11 cellular contexts compared by ENCODE assay signal in the genomic region with DNA sequence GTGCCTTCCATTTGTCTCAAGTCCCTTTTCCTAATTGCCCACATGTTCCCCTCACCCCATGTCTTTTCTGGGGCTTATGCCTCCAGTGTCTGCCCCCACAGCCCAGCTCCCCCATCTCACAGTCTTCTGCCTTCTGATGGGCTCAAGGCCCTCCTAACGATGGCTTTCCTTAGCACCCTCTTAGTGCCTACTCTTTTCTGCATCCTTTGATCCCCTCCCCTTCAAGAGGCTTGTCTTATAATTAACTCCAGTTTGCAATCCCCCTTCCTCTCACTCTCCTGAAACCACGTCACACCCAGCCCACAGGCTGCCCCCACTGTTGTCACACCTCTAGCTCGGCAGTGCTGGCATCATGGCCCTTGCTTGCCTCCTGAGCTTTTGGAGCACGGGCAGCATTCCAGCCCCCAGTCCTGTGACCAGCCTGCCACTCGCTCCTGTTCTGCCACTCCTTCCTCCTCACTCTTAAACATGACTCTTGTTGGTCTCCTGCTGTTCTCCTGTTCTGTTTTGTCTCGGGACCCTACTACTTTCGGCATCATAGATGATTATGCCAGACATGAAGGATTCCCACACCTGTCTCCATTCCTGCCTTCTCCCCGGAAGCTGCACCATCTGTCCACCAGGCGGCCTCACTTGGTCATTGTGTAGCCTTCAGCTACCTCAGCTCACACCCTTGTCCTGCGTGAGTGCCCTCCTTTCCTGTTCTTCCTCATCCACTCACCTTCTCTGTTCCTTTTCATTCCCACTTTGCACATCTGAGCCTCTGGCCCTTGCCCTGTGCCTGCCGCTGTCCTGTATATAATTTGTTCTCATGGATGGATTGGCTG. TPM values are rescaled to one million over a fixed set of nuclear protein-coding genes. Genes with fewer than 3 reads are reported as not detected.
A peak's percentile ranks its signal among the peaks of the same experiment; 100 is the strongest.
DNase-seq lines count a peak whose midpoint lies in the region; ATAC-seq and TF ChIP-seq lines count a peak whose summit lies in the region.
"Had no signal": no experiment of that assay in that cellular context is flagged by ENCODE, and none has a peak within 500 bp of the region (broad histone marks: within the 10 kb centered on the region; RNA-seq: fewer than 3 reads in every experiment).

No MANE protein-coding gene starts in this region.

- peak overlapping the region; percentile 52 for H3K27ac Mint-ChIP-seq in activated naive CD8-positive, alpha-beta T cell
- H3K27ac Mint-ChIP-seq in activated naive CD8-positive, alpha-beta T cell treated with anti-CD3 and anti-CD28 coated beads for 36 hours = no peak overlapping the region
- peak overlapping the region; percentile 25 for H3K27ac Mint-ChIP-seq in activated T-helper 1 cell treated with anti-CD3 and anti-CD28 coated beads, Interleukin-12 subunit alpha, Interleukin-12 subunit beta, Interleukin-2, Interleukin-4 antibody, amounts not matched to agents 30 ng/mL and 10 ng/mL and 1 ng/mL, durations not matched to agents 14 hours and 24 hours and 36 hours
- H3K27ac Mint-ChIP-seq in type B pancreatic cell = no peak overlapping the region

- intact Hi-C loops in activated T-helper 1 cell treated with anti-CD3 and anti-CD28 coated beads, Interleukin-12 subunit alpha, Interleukin-12 subunit beta, Interleukin-2, Interleukin-4 antibody, amounts not matched to agents 30 ng/mL and 10 ng/mL and 1 ng/mL, durations not matched to agents 14 hours and 24 hours and 36 hours (cut with micrococcal nuclease) = no loop called here
- intact Hi-C loops in left ventricle myocardium inferior (cut with micrococcal nuclease) = no loop called here

- peaks cover 49% of the 10 kb centered on the region for H3K36me3 ChIP-seq in left ventricle myocardium inferior

- no peaks in the 10 kb centered on the region for H3K9me3 ChIP-seq in left ventricle myocardium inferior (replicated peaks)

- no peak overlapping the region for H3K4me3 Mint-ChIP-seq in activated naive CD8-positive, alpha-beta T cell
- no peak overlapping the region for H3K4me3 Mint-ChIP-seq in activated naive CD8-positive, alpha-beta T cell treated with anti-CD3 and anti-CD28 coated beads for 36 hours
- H3K4me3 Mint-ChIP-seq in activated T-helper 1 cell treated with anti-CD3 and anti-CD28 coated beads, Interleukin-12 subunit alpha, Interleukin-12 subunit beta, Interleukin-2, Interleukin-4 antibody, amounts not matched to agents 30 ng/mL and 10 ng/mL and 1 ng/mL, durations not matched to agents 14 hours and 24 hours and 36 hours = no peak overlapping the region
- no peak overlapping the region for H3K4me3 Mint-ChIP-seq in type B pancreatic cell
- H3K4me3 Mint-ChIP-seq: activated CD4-positive, alpha-beta T cell treated with anti-CD3 and anti-CD28 coated beads, Interleukin-2, amount 10 ng/mL, durations not matched to agents 7 days and 5 days had no signal

- peaks cover 56% of the 10 kb centered on the region for H3K4me1 Mint-ChIP-seq in activated naive CD8-positive, alpha-beta T cell (ENCODE audit: low read depth)
- H3K4me1 Mint-ChIP-seq in activated naive CD8-positive, alpha-beta T cell treated with anti-CD3 and anti-CD28 coated beads for 36 hours = peaks cover 26% of the 10 kb centered on the region
- peaks cover 38% of the 10 kb centered on the region for H3K4me1 Mint-ChIP-seq in activated T-helper 1 cell treated with anti-CD3 and anti-CD28 coated beads, Interleukin-12 subunit alpha, Interleukin-12 subunit beta, Interleukin-2, Interleukin-4 antibody, amounts not matched to agents 30 ng/mL and 10 ng/mL and 1 ng/mL, durations not matched to agents 14 hours and 24 hours and 36 hours (ENCODE audit: low read depth)
- H3K4me1 Mint-ChIP-seq in type B pancreatic cell (ENCODE audit: unreplicated experiment) = peaks cover 7% of the 10 kb centered on the region

- DNase-seq in activated naive CD8-positive, alpha-beta T cell treated with anti-CD3 and anti-CD28 coated beads for 36 hours = no peak
- DNase-seq in activated T-helper 1 cell treated with anti-CD3 and anti-CD28 coated beads, Interleukin-12 subunit alpha, Interleukin-12 subunit beta, Interleukin-2, Interleukin-4 antibody, amounts not matched to agents 30 ng/mL and 10 ng/mL and 1 ng/mL, durations not matched to agents 14 hours and 24 hours and 36 hours (ENCODE audit: low spot score) = no peak
- DNase-seq in left ventricle myocardium inferior (peak; percentile 75), type B pancreatic cell (ENCODE audit: extremely low spot score, unreplicated experiment) (no peak), NCI-H146 (lab: John Stamatoyannopoulos, UW) (no peak)
- DNase-seq in activated effector memory CD4-positive, alpha-beta T cell treated with anti-CD3 and anti-CD28 coated beads, Interleukin-2, amount 50 U/mL, for 16 hours = no peak
- DNase-seq: activated CD4-positive, alpha-beta T cell treated with anti-CD3 and anti-CD28 coated beads, Interleukin-2, amount 10 ng/mL, durations not matched to agents 7 days and 5 days; NCI-H526 treated with DMSO at 0.1 percent for 48 hours had no signal

- TF ChIP-seq CTCF in left ventricle myocardium inferior (IDR thresholded peaks at IDR 0.05; ENCODE audit: borderline replicate concordance) (peak; percentile 41), type B pancreatic cell (conservative IDR thresholded peaks at IDR 0.05) (peak; percentile 63)

- H3K27me3 Mint-ChIP-seq in activated naive CD8-positive, alpha-beta T cell = no peaks in the 10 kb centered on the region
- no peaks in the 10 kb centered on the region for H3K27me3 Mint-ChIP-seq in activated naive CD8-positive, alpha-beta T cell treated with anti-CD3 and anti-CD28 coated beads for 36 hours
- no peaks in the 10 kb centered on the region for H3K27me3 Mint-ChIP-seq in activated T-helper 1 cell treated with anti-CD3 and anti-CD28 coated beads, Interleukin-12 subunit alpha, Interleukin-12 subunit beta, Interleukin-2, Interleukin-4 antibody, amounts not matched to agents 30 ng/mL and 10 ng/mL and 1 ng/mL, durations not matched to agents 14 hours and 24 hours and 36 hours (ENCODE audit: insufficient read depth)
- H3K27me3 Mint-ChIP-seq in type B pancreatic cell = no peaks in the 10 kb centered on the region
- H3K27me3 Mint-ChIP-seq: activated CD4-positive, alpha-beta T cell treated with anti-CD3 and anti-CD28 coated beads, Interleukin-2, amount 10 ng/mL, durations not matched to agents 7 days and 5 days had no signal

- peak overlapping the region; percentile 65 for H3K27ac ChIP-seq in left ventricle myocardium inferior (replicated peaks)

- peaks cover 21% of the 10 kb centered on the region for H3K36me3 Mint-ChIP-seq in activated naive CD8-positive, alpha-beta T cell
- peaks cover 39% of the 10 kb centered on the region for H3K36me3 Mint-ChIP-seq in activated naive CD8-positive, alpha-beta T cell treated with anti-CD3 and anti-CD28 coated beads for 36 hours
- H3K36me3 Mint-ChIP-seq in activated T-helper 1 cell treated with anti-CD3 and anti-CD28 coated beads, Interleukin-12 subunit alpha, Interleukin-12 subunit beta, Interleukin-2, Interleukin-4 antibody, amounts not matched to agents 30 ng/mL and 10 ng/mL and 1 ng/mL, durations not matched to agents 14 hours and 24 hours and 36 hours (ENCODE audit: low read depth) = peaks cover 35% of the 10 kb centered on the region
- peaks cover 26% of the 10 kb centered on the region for H3K36me3 Mint-ChIP-seq in type B pancreatic cell

- no peak overlapping the region for H3K4me3 ChIP-seq in left ventricle myocardium inferior

- H3K4me1 ChIP-seq in left ventricle myocardium inferior = peaks cover 75% of the 10 kb centered on the region

- no peak for ATAC-seq in GM21528 (IDR thresholded peaks at IDR 0.05; ENCODE audit: low FRiP score, unreplicated experiment)

- H3K9me3 Mint-ChIP-seq in activated naive CD8-positive, alpha-beta T cell (ENCODE audit: low read depth) = no peaks in the 10 kb centered on the region
- H3K9me3 Mint-ChIP-seq in activated naive CD8-positive, alpha-beta T cell treated with anti-CD3 and anti-CD28 coated beads for 36 hours = no peaks in the 10 kb centered on the region
- no peaks in the 10 kb centered on the region for H3K9me3 Mint-ChIP-seq in activated T-helper 1 cell treated with anti-CD3 and anti-CD28 coated beads, Interleukin-12 subunit alpha, Interleukin-12 subunit beta, Interleukin-2, Interleukin-4 antibody, amounts not matched to agents 30 ng/mL and 10 ng/mL and 1 ng/mL, durations not matched to agents 14 hours and 24 hours and 36 hours
- no peaks in the 10 kb centered on the region for H3K9me3 Mint-ChIP-seq in type B pancreatic cell
- H3K9me3 Mint-ChIP-seq: activated CD4-positive, alpha-beta T cell treated with anti-CD3 and anti-CD28 coated beads, Interleukin-2, amount 10 ng/mL, durations not matched to agents 7 days and 5 days had no signal

- no peaks in the 10 kb centered on the region for H3K27me3 ChIP-seq in left ventricle myocardium inferior (ENCODE audit: low read depth)

RNA-seq across cellular contexts. Expression of gene UBE2L3, which starts 26.1 kb away (rescaled TPM):
- total RNA-seq in activated naive CD8-positive, alpha-beta T cell treated with anti-CD3 and anti-CD28 coated beads for 36 hours = 10 to 100 TPM; 70.0 to 72.9 TPM
- total RNA-seq in activated T-helper 1 cell treated with anti-CD3 and anti-CD28 coated beads, Interleukin-12 subunit alpha, Interleukin-12 subunit beta, Interleukin-2, Interleukin-4 antibody, amounts not matched to agents 30 ng/mL and 10 ng/mL and 1 ng/mL, durations not matched to agents 14 hours and 24 hours and 36 hours = 58.3 and 62.4 TPM in 2 replicates
- total RNA-seq in left ventricle myocardium inferior (54.5 TPM), type B pancreatic cell (ENCODE audit: low replicate concordance) (60.8 and 63.1 TPM in 2 replicates)

RNA-seq across cellular contexts. Expression of gene YDJC, which starts 36.2 kb away (rescaled TPM):
- total RNA-seq in activated naive CD8-positive, alpha-beta T cell treated with anti-CD3 and anti-CD28 coated beads for 36 hours = 10 to 100 TPM; 83.0 to 86.4 TPM
- total RNA-seq in activated T-helper 1 cell treated with anti-CD3 and anti-CD28 coated beads, Interleukin-12 subunit alpha, Interleukin-12 subunit beta, Interleukin-2, Interleukin-4 antibody, amounts not matched to agents 30 ng/mL and 10 ng/mL and 1 ng/mL, durations not matched to agents 14 hours and 24 hours and 36 hours = 51.7 and 51.8 TPM in 2 replicates
- total RNA-seq in left ventricle myocardium inferior = 4.5 TPM
- total RNA-seq in type B pancreatic cell (ENCODE audit: low replicate concordance) = 20.7 and 24.5 TPM in 2 replicates

RNA-seq across cellular contexts. Expression of gene CCDC116, which starts 38.9 kb away (rescaled TPM):
- under 1 TPM; 0.29 to 0.34 TPM for total RNA-seq in activated naive CD8-positive, alpha-beta T cell treated with anti-CD3 and anti-CD28 coated beads for 36 hours
- 0.54 and 0.73 TPM in 2 replicates for total RNA-seq in activated T-helper 1 cell treated with anti-CD3 and anti-CD28 coated beads, Interleukin-12 subunit alpha, Interleukin-12 subunit beta, Interleukin-2, Interleukin-4 antibody, amounts not matched to agents 30 ng/mL and 10 ng/mL and 1 ng/mL, durations not matched to agents 14 hours and 24 hours and 36 hours
- total RNA-seq in left ventricle myocardium inferior (0.11 TPM), type B pancreatic cell (ENCODE audit: low replicate concordance) (0.21 and 0.87 TPM in 2 replicates)
- total RNA-seq: lung microvascular endothelial cell had no signal

RNA-seq across cellular contexts. Expression of gene RIMBP3C, which starts 42.4 kb away (rescaled TPM):
- total RNA-seq in activated naive CD8-positive, alpha-beta T cell treated with anti-CD3 and anti-CD28 coated beads for 36 hours = under 1 TPM; 0.06 to 0.20 TPM
- 0.32 and 0.34 TPM in 2 replicates for total RNA-seq in activated T-helper 1 cell treated with anti-CD3 and anti-CD28 coated beads, Interleukin-12 subunit alpha, Interleukin-12 subunit beta, Interleukin-2, Interleukin-4 antibody, amounts not matched to agents 30 ng/mL and 10 ng/mL and 1 ng/mL, durations not matched to agents 14 hours and 24 hours and 36 hours
- 0.08 TPM for total RNA-seq in left ventricle myocardium inferior
- total RNA-seq in type B pancreatic cell (ENCODE audit: low replicate concordance) = 0.17 and 0.34 TPM in 2 replicates

RNA-seq across cellular contexts. Expression of gene SDF2L1, which starts 48.5 kb away (rescaled TPM):
- total RNA-seq in activated naive CD8-positive, alpha-beta T cell treated with anti-CD3 and anti-CD28 coated beads for 36 hours = 10 to 100 TPM; 52.6 to 53.8 TPM
- 98.8 and 100 TPM in 2 replicates for total RNA-seq in activated T-helper 1 cell treated with anti-CD3 and anti-CD28 coated beads, Interleukin-12 subunit alpha, Interleukin-12 subunit beta, Interleukin-2, Interleukin-4 antibody, amounts not matched to agents 30 ng/mL and 10 ng/mL and 1 ng/mL, durations not matched to agents 14 hours and 24 hours and 36 hours
- 18.3 TPM for total RNA-seq in left ventricle myocardium inferior
- 56.3 and 56.5 TPM in 2 replicates for total RNA-seq in type B pancreatic cell (ENCODE audit: low replicate concordance)

Comparison
In these comparisons a context has a peak if more than half of its experiments do, and no peak if none do; other contexts are left out.
1. H3K27ac Mint-ChIP-seq: peak in activated naive CD8-positive, alpha-beta T cell (single experiment) and activated T-helper 1 cell treated with anti-CD3 and anti-CD28 coated beads, Interleukin-12 subunit alpha, Interleukin-12 subunit beta, Interleukin-2, Interleukin-4 antibody, amounts not matched to agents 30 ng/mL and 10 ng/mL and 1 ng/mL, durations not matched to agents 14 hours and 24 hours and 36 hours (single experiment); none in activated naive CD8-positive, alpha-beta T cell treated with anti-CD3 and anti-CD28 coated beads for 36 hours (single experiment) and type B pancreatic cell (single experiment).